In genomic region chr5:138339086-138339456, GRCh38 we compare ENCODE assay signal across 8 cellular contexts. TPM values are rescaled to one million over a fixed set of nuclear protein-coding genes. Genes with fewer than 3 reads are reported as not detected.
DNase-seq lines count a peak whose midpoint lies in the region; ATAC-seq and TF ChIP-seq lines count a peak whose summit lies in the region.

No MANE protein-coding gene starts in this region.

- peak overlapping the region; percentile 96 for H3K4me2 ChIP-seq in smooth muscle cell

- no peaks in the 10 kb centered on the region for H3K27me3 Mint-ChIP-seq in T-helper 1 cell treated with Interleukin-12 subunit alpha and Interleukin-12 subunit beta and Interleukin-4 antibody, amounts not matched to agents 30 μg/mL and 1 μg/mL, for 36 hours (ENCODE audit: low read depth)
- no peaks in the 10 kb centered on the region for H3K27me3 Mint-ChIP-seq in activated CD8-positive, alpha-beta T cell treated with anti-CD3 and anti-CD28 coated beads, Interleukin-2, amount 10 ng/mL, durations not matched to agents 7 days and 5 days (ENCODE audit: low read depth)

- H4K20me1 ChIP-seq in smooth muscle cell (ENCODE audit: low read depth), result peaks cover 57% of the 10 kb centered on the region

- H3K4me1 Mint-ChIP-seq in T-helper 1 cell treated with Interleukin-12 subunit alpha and Interleukin-12 subunit beta and Interleukin-4 antibody, amounts not matched to agents 30 μg/mL and 1 μg/mL, for 36 hours (ENCODE audit: low read depth), result peaks cover 41% of the 10 kb centered on the region
- peaks cover 39% of the 10 kb centered on the region for H3K4me1 Mint-ChIP-seq in activated CD8-positive, alpha-beta T cell treated with anti-CD3 and anti-CD28 coated beads, Interleukin-2, amount 10 ng/mL, durations not matched to agents 7 days and 5 days (ENCODE audit: low read depth)

- CTCF ChIA-PET in activated CD8-positive, alpha-beta T cell treated with anti-CD3 and anti-CD28 coated beads, Interleukin-2, amount 10 ng/mL, durations not matched to agents 7 days and 5 days (lab: Charles Lee), result interaction anchor here (13.0 kb wide), 1 partner anchor 13 kb away, joined by 430 read pairs; the partner anchor contains the start of gene KDM3B

- H3K36me3 ChIP-seq in smooth muscle cell (ENCODE audit: low read depth), result peaks cover 4% of the 10 kb centered on the region

- no peaks in the 10 kb centered on the region for H3K27me3 ChIP-seq in smooth muscle cell (ENCODE audit: low read depth)

- POLR2A ChIA-PET in activated CD8-positive, alpha-beta T cell treated with anti-CD3 and anti-CD28 coated beads, Interleukin-2, amount 10 ng/mL, durations not matched to agents 7 days and 5 days (lab: Charles Lee), result interaction anchor here (1.1 to 5.9 kb wide), 2 partner anchors 8 to 13 kb away, joined by 3 to 113 read pairs; partner anchors contain the start of gene KDM3B

- peak overlapping the region; percentile 68 for H3K27ac Mint-ChIP-seq in T-helper 1 cell treated with Interleukin-12 subunit alpha and Interleukin-12 subunit beta and Interleukin-4 antibody, amounts not matched to agents 30 μg/mL and 1 μg/mL, for 36 hours
- H3K27ac Mint-ChIP-seq in activated CD8-positive, alpha-beta T cell treated with anti-CD3 and anti-CD28 coated beads, Interleukin-2, amount 10 ng/mL, durations not matched to agents 7 days and 5 days, result peak overlapping the region; percentile 87

- peak overlapping the region; percentile 99 for H3K27ac ChIP-seq in smooth muscle cell (ENCODE audit: low read depth)

- H2AFZ ChIP-seq in smooth muscle cell (ENCODE audit: low read depth), result no peak overlapping the region

- no peak for DNase-seq in T-helper 1 cell
- DNase-seq in activated CD8-positive, alpha-beta T cell treated with anti-CD3 and anti-CD28 coated beads, Interleukin-2, amount 10 ng/mL, durations not matched to agents 7 days and 5 days, result no peak
- DNase-seq in smooth muscle cell (lab: John Stamatoyannopoulos, UW; ENCODE audit: unreplicated experiment), result no peak
- no peak for DNase-seq in COLO829 (ENCODE audit: low spot score)
- DNase-seq in SHP77 (lab: John Stamatoyannopoulos, UW), result no peak
- no peak for DNase-seq in NCI-H226

- peaks cover 45% of the 10 kb centered on the region for H3K79me2 ChIP-seq in smooth muscle cell (ENCODE audit: low read depth)

- peaks cover 18% of the 10 kb centered on the region for H3K4me1 ChIP-seq in smooth muscle cell (ENCODE audit: low read depth)

- H3K9ac ChIP-seq in smooth muscle cell (ENCODE audit: low read depth), result peak overlapping the region; percentile 100

- H3K4me3 Mint-ChIP-seq in T-helper 1 cell treated with Interleukin-12 subunit alpha and Interleukin-12 subunit beta and Interleukin-4 antibody, amounts not matched to agents 30 μg/mL and 1 μg/mL, for 36 hours, result peak overlapping the region; percentile 96
- peak overlapping the region; percentile 80 for H3K4me3 Mint-ChIP-seq in activated CD8-positive, alpha-beta T cell treated with anti-CD3 and anti-CD28 coated beads, Interleukin-2, amount 10 ng/mL, durations not matched to agents 7 days and 5 days

- no peaks in the 10 kb centered on the region for H3K9me3 Mint-ChIP-seq in T-helper 1 cell treated with Interleukin-12 subunit alpha and Interleukin-12 subunit beta and Interleukin-4 antibody, amounts not matched to agents 30 μg/mL and 1 μg/mL, for 36 hours
- no peaks in the 10 kb centered on the region for H3K9me3 Mint-ChIP-seq in activated CD8-positive, alpha-beta T cell treated with anti-CD3 and anti-CD28 coated beads, Interleukin-2, amount 10 ng/mL, durations not matched to agents 7 days and 5 days (ENCODE audit: insufficient read depth)

- no peak for ATAC-seq in activated CD8-positive, alpha-beta T cell treated with anti-CD3 and anti-CD28 coated beads, Interleukin-2, amount 10 ng/mL, durations not matched to agents 7 days and 5 days

- H3K4me3 ChIP-seq in iPS-11a (ENCODE audit: low read depth, low read length), result peak overlapping the region; percentile 82
- H3K4me3 ChIP-seq in smooth muscle cell, result peak overlapping the region; percentile 67

- no peaks in the 10 kb centered on the region for H3F3A ChIP-seq in smooth muscle cell (ENCODE audit: low read depth)

- TF ChIP-seq CTCF in smooth muscle cell (IDR thresholded peaks at IDR 0.05; ENCODE audit: borderline replicate concordance, insufficient read depth, poor library complexity, severe bottlenecking), result no peak

- peaks cover 16% of the 10 kb centered on the region for H3K36me3 Mint-ChIP-seq in T-helper 1 cell treated with Interleukin-12 subunit alpha and Interleukin-12 subunit beta and Interleukin-4 antibody, amounts not matched to agents 30 μg/mL and 1 μg/mL, for 36 hours (ENCODE audit: low read depth)
- peaks cover 25% of the 10 kb centered on the region for H3K36me3 Mint-ChIP-seq in activated CD8-positive, alpha-beta T cell treated with anti-CD3 and anti-CD28 coated beads, Interleukin-2, amount 10 ng/mL, durations not matched to agents 7 days and 5 days (ENCODE audit: low read depth)

- H3K9me3 ChIP-seq in smooth muscle cell (replicated peaks; ENCODE audit: low read depth), result no peaks in the 10 kb centered on the region

- 4% methylated on average over 8 of the region's 8 CpGs for WGBS in smooth muscle cell (ENCODE audit: low lambda C conversion rate)

RNA-seq across cellular contexts. Expression of gene FAM53C, which starts 1.0 kb away (rescaled TPM):
- 10 to 100 TPM; 26.9 to 29.9 TPM for total RNA-seq in activated CD8-positive, alpha-beta T cell treated with anti-CD3 and anti-CD28 coated beads, Interleukin-2, amount 10 ng/mL, durations not matched to agents 7 days and 5 days
- 34.8 and 48.1 TPM in 2 replicates for total RNA-seq in smooth muscle cell
- 44.5 and 45.1 TPM in 2 replicates for polyA plus RNA-seq in smooth muscle cell

RNA-seq across cellular contexts. Expression of gene CDC25C, which starts 7.5 kb away (rescaled TPM):
- 10 to 100 TPM; 15.0 to 18.3 TPM for total RNA-seq in activated CD8-positive, alpha-beta T cell treated with anti-CD3 and anti-CD28 coated beads, Interleukin-2, amount 10 ng/mL, durations not matched to agents 7 days and 5 days
- total RNA-seq in smooth muscle cell, result 2.6 and 4.3 TPM in 2 replicates
- 1.7 and 3.0 TPM in 2 replicates for polyA plus RNA-seq in smooth muscle cell

RNA-seq across cellular contexts. Expression of gene KDM3B, which starts 13.4 kb away (rescaled TPM):
- total RNA-seq in activated CD8-positive, alpha-beta T cell treated with anti-CD3 and anti-CD28 coated beads, Interleukin-2, amount 10 ng/mL, durations not matched to agents 7 days and 5 days, result 10 to 100 TPM; 53.1 to 55.0 TPM
- 43.1 and 54.3 TPM in 2 replicates for total RNA-seq in smooth muscle cell
- 16.5 and 17.9 TPM in 2 replicates for polyA plus RNA-seq in smooth muscle cell
